ENCODE assay signal across 2 cellular contexts in the genomic region with DNA sequence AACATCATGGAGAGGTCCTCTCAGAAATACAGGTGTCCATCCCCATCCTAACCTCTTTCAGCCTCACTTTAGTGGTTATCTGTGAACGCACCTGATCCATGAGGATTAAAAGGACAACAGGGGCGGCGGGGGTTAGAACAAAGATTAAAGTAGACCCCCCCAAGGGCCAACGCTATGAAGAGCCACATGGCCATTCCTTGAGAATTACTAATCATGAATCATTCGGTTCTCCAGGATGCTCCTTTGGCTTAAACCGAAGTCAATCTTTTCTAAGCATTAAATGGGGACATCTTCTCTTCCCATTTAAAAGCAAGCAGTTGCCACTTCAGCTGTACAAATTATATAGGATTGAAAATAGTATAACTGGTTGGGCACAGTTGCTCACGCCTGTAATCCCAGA.
A peak's percentile ranks its signal among the peaks of the same experiment; 100 is the strongest.
TF ChIP-seq lines count a peak whose summit lies in the region.

No MANE protein-coding gene starts in this region.

TF ChIP-seq in HCT116, 20 proteins besides CTCF, POLR2A, EP300 and RAD21 (continued from another document):
- TF ChIP-seq ZBTB33 (IDR thresholded peaks at IDR 0.05; ENCODE audit: extremely low read depth, insufficient replicate concordance, low read length) = no peak
- TF ChIP-seq JUND (IDR thresholded peaks at IDR 0.05) = no peak
- no peak for TF ChIP-seq EZH2phosphoT487 (IDR thresholded peaks at IDR 0.05; ENCODE audit: borderline replicate concordance)
- TF ChIP-seq EGR1 (IDR thresholded peaks at IDR 0.05; ENCODE audit: low read depth) = no peak
- no peak for TF ChIP-seq REST (IDR thresholded peaks at IDR 0.05; ENCODE audit: low read depth)
- no peak for TF ChIP-seq SIN3A (IDR thresholded peaks at IDR 0.05; ENCODE audit: low read depth)
- TF ChIP-seq YY1 (IDR thresholded peaks at IDR 0.05; ENCODE audit: extremely low read depth, insufficient replicate concordance, low read depth, low read length) = no peak
- TF ChIP-seq ELF1 (IDR thresholded peaks at IDR 0.05; ENCODE audit: borderline replicate concordance, low read depth) = no peak

TF ChIP-seq in SK-N-SH, 30 proteins besides CTCF, POLR2A, EP300 and RAD21 (continued from another document):
- TF ChIP-seq SMC3 (IDR thresholded peaks at IDR 0.05; ENCODE audit: low read depth, low read length) (no peak), MXI1 (IDR thresholded peaks at IDR 0.05; ENCODE audit: low read depth, low read length) (no peak), MEF2A (IDR thresholded peaks at IDR 0.05; ENCODE audit: borderline replicate concordance, low read depth) (no peak), SIN3A (IDR thresholded peaks at IDR 0.05; ENCODE audit: borderline replicate concordance, low read depth, low read length) (no peak), REST (IDR thresholded peaks at IDR 0.05; ENCODE audit: low read depth, low read length) (no peak), TCF12 (IDR thresholded peaks at IDR 0.05) (peak; percentile 57; the same call in 1 of the 2 replicates), FOSL2 (IDR thresholded peaks at IDR 0.05; ENCODE audit: borderline replicate concordance, low read depth) (peak; percentile 82), NRF1 (IDR thresholded peaks at IDR 0.05; ENCODE audit: low read depth, low read length) (no peak), ZBTB33 (IDR thresholded peaks at IDR 0.05; ENCODE audit: borderline replicate concordance, low read depth) (no peak), NFIC (IDR thresholded peaks at IDR 0.05; ENCODE audit: borderline replicate concordance) (no peak), IRF3 (IDR thresholded peaks at IDR 0.05; ENCODE audit: low read depth, low read length) (no peak), POLR2AphosphoS5 (IDR thresholded peaks at IDR 0.05; ENCODE audit: low read depth, low read length) (no peak), JUND (IDR thresholded peaks at IDR 0.05) (peak; percentile 73), RCOR1 (IDR thresholded peaks at IDR 0.05; ENCODE audit: low read length) (no peak), FOXM1 (IDR thresholded peaks at IDR 0.05; ENCODE audit: low read depth) (no peak), USF2 (IDR thresholded peaks at IDR 0.05; ENCODE audit: borderline replicate concordance, low read depth, low read length) (no peak), CHD2 (IDR thresholded peaks at IDR 0.05; ENCODE audit: low read length, partially characterized antibody) (no peak), RXRA (IDR thresholded peaks at IDR 0.05; ENCODE audit: borderline replicate concordance, low read depth) (no peak), GABPA (IDR thresholded peaks at IDR 0.05; ENCODE audit: low read depth) (no peak)
- TF ChIP-seq, protein P1, sequence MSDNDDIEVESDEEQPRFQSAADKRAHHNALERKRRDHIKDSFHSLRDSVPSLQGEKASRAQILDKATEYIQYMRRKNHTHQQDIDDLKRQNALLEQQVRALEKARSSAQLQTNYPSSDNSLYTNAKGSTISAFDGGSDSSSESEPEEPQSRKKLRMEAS (IDR thresholded peaks at IDR 0.05; ENCODE audit: low read depth) = peak; percentile 59; the same call in 1 of the 2 replicates
